Comparison of ENCODE assay signal across 1 cellular context in genomic region chr21:25607151-25607811, GRCh38.
A peak's percentile ranks its signal among the peaks of the same experiment; 100 is the strongest.
TF ChIP-seq lines count a peak whose summit lies in the region.

MRPL39 (minus strand) TSS chr21:25607481; CDS start chr21:25607475, 6 bp downstream.

TF ChIP-seq in H1, 55 proteins besides CTCF, POLR2A, EP300 and RAD21 (continued from another document):
- TF ChIP-seq MAX (IDR thresholded peaks at IDR 0.05): peak; percentile 76; the same call in 1 of the 2 replicates
- no peak; the same call in 1 of the 2 replicates for TF ChIP-seq CEBPB (IDR thresholded peaks at IDR 0.05; ENCODE audit: low read depth, low read length)
- peak; percentile 52; the same call in 1 of the 2 replicates for TF ChIP-seq KDM1A (IDR thresholded peaks at IDR 0.05; ENCODE audit: borderline replicate concordance, low read length)
- TF ChIP-seq MAFK (IDR thresholded peaks at IDR 0.05; ENCODE audit: low read depth, low read length): no peak; the same call in 1 of the 2 replicates
- peak; percentile 75 for TF ChIP-seq CTBP2 (IDR thresholded peaks at IDR 0.05; ENCODE audit: borderline replicate concordance, insufficient read depth, insufficient read length, low read length)
- no peak for TF ChIP-seq JUN (IDR thresholded peaks at IDR 0.05; ENCODE audit: low read depth, low read length)
- TF ChIP-seq RNF2 (IDR thresholded peaks at IDR 0.05; ENCODE audit: borderline replicate concordance, low read depth, low read length, missing control alignments, poor library complexity, severe bottlenecking): no peak
- TF ChIP-seq SIN3A (conservative IDR thresholded peaks at IDR 0.05 in 1 of 2, IDR thresholded peaks at IDR 0.05 in 1 of 2; ENCODE audit: low read depth in 1 of 2, low read length in 2 of 2): peak; percentile 24 to 91; a peak in 2 of 4 replicates
- peak; percentile 89 for TF ChIP-seq GABPA (IDR thresholded peaks at IDR 0.05; ENCODE audit: borderline replicate concordance, insufficient read depth, low read length)
- TF ChIP-seq CHD7 (IDR thresholded peaks at IDR 0.05; ENCODE audit: insufficient replicate concordance, low read length): no peak
- no peak for TF ChIP-seq SUZ12 (IDR thresholded peaks at IDR 0.05; ENCODE audit: low read length)
- no peak for TF ChIP-seq CBX8 (IDR thresholded peaks at IDR 0.05; ENCODE audit: borderline replicate concordance, low read depth, low read length)
- TF ChIP-seq ZNF274 (IDR thresholded peaks at IDR 0.05; ENCODE audit: borderline replicate concordance, extremely low read depth, low read length): no peak
- TF ChIP-seq E2F6 (IDR thresholded peaks at IDR 0.05): peak; percentile 69
- peak; percentile 65 for TF ChIP-seq SRF (IDR thresholded peaks at IDR 0.05; ENCODE audit: low read depth, low read length)
- no peak for TF ChIP-seq SAP30 (IDR thresholded peaks at IDR 0.05; ENCODE audit: insufficient read depth, insufficient replicate concordance, low read length)
- no peak for TF ChIP-seq SP2 (IDR thresholded peaks at IDR 0.05; ENCODE audit: low read length)
- peak; percentile 68 for TF ChIP-seq KDM4A (IDR thresholded peaks at IDR 0.05; ENCODE audit: low read depth, low read length, severe bottlenecking)
- TF ChIP-seq BCL11A (IDR thresholded peaks at IDR 0.05; ENCODE audit: low read depth in 2 of 2, low read length in 2 of 2): no peak
- TF ChIP-seq CHD1 (IDR thresholded peaks at IDR 0.05; ENCODE audit: low read depth, low read length): no peak
- peak; percentile 78 for TF ChIP-seq GTF2F1 (IDR thresholded peaks at IDR 0.05; ENCODE audit: borderline replicate concordance, low read depth, low read length)
- TF ChIP-seq TAF1 (IDR thresholded peaks at IDR 0.05; ENCODE audit: low read depth, low read length): peak; percentile 100
- TF ChIP-seq TBP (IDR thresholded peaks at IDR 0.05; ENCODE audit: low read depth, low read length): peak; percentile 97
- TF ChIP-seq RXRA (IDR thresholded peaks at IDR 0.05; ENCODE audit: insufficient read depth, low read depth, low read length): no peak
- TF ChIP-seq EGR1 (IDR thresholded peaks at IDR 0.05; ENCODE audit: borderline replicate concordance, low read depth, low read length): 0 out of 2 replicates have a peak, but pooled peaks have one; percentile 62
- peak; percentile 86 for TF ChIP-seq RBBP5 (IDR thresholded peaks at IDR 0.05; ENCODE audit: borderline replicate concordance, low read depth, low read length)
- TF ChIP-seq EZH2 (IDR thresholded peaks at IDR 0.05; ENCODE audit: low read depth, low read length, severe bottlenecking): no peak
- TF ChIP-seq CHD2 (IDR thresholded peaks at IDR 0.05; ENCODE audit: low read length): peak; percentile 61; the same call in 1 of the 2 replicates
- TF ChIP-seq SIX5 (IDR thresholded peaks at IDR 0.05; ENCODE audit: low read depth, low read length): no peak; the same call in 1 of the 2 replicates
- TF ChIP-seq ATF3 (IDR thresholded peaks at IDR 0.05; ENCODE audit: insufficient read depth, low read depth, low read length): 0 out of 2 replicates have a peak, but pooled peaks have one; percentile 5
- TF ChIP-seq TCF12 (IDR thresholded peaks at IDR 0.05; ENCODE audit: low read depth, low read length): 0 out of 2 replicates have a peak, but pooled peaks have one; percentile 49
- TF ChIP-seq HDAC2 (IDR thresholded peaks at IDR 0.05; ENCODE audit: borderline replicate concordance in 1 of 2, low read depth in 2 of 2, low read length in 2 of 2): peak in 1 of 2 experiments; percentile 63; a peak in 1 of 4 replicates
- 0 out of 2 replicates have a peak, but pooled peaks have one; percentile 74 for TF ChIP-seq SP1 (IDR thresholded peaks at IDR 0.05; ENCODE audit: low read depth, low read length)
- no peak for TF ChIP-seq CBX5 (IDR thresholded peaks at IDR 0.05; ENCODE audit: low read depth, low read length)
- peak; percentile 98 for TF ChIP-seq TAF7 (optimal IDR thresholded peaks at IDR 0.05; ENCODE audit: borderline replicate concordance, low read depth, low read length)
- TF ChIP-seq FOSL1 (IDR thresholded peaks at IDR 0.05; ENCODE audit: insufficient read depth, low read depth, low read length): no peak
- TF ChIP-seq CREB1 (IDR thresholded peaks at IDR 0.05): peak; percentile 80
- peak; percentile 44; the same call in 1 of the 2 replicates for TF ChIP-seq JUND (IDR thresholded peaks at IDR 0.05; ENCODE audit: low read length)
- no peak for TF ChIP-seq ATF2 (IDR thresholded peaks at IDR 0.05; ENCODE audit: low read length)
- no peak for TF ChIP-seq NRF1 (IDR thresholded peaks at IDR 0.05; ENCODE audit: low read depth, low read length)
- TF ChIP-seq KDM5A (IDR thresholded peaks at IDR 0.05; ENCODE audit: low read length): peak; percentile 96
- no peak for TF ChIP-seq SP4 (IDR thresholded peaks at IDR 0.05; ENCODE audit: low read length)
- peak; percentile 97 for TF ChIP-seq PHF8 (conservative IDR thresholded peaks at IDR 0.05; ENCODE audit: low read depth, low read length)
- no peak for TF ChIP-seq BRCA1 (IDR thresholded peaks at IDR 0.05; ENCODE audit: low read depth, low read length)
- no peak for TF ChIP-seq POU5F1 (IDR thresholded peaks at IDR 0.05; ENCODE audit: low read depth, low read length)
- TF ChIP-seq HDAC6 (IDR thresholded peaks at IDR 0.05; ENCODE audit: low read depth, low read length): no peak
- TF ChIP-seq NANOG (IDR thresholded peaks at IDR 0.05; ENCODE audit: insufficient read depth, low read depth, low read length, poor library complexity, severe bottlenecking): no peak
- peak; percentile 91 for TF ChIP-seq YY1 (IDR thresholded peaks at IDR 0.05; ENCODE audit: low read depth, low read length)
- no peak for TF ChIP-seq BACH1 (IDR thresholded peaks at IDR 0.05; ENCODE audit: low read length)
